Comparison of ENCODE assay signal across 1 cellular context in the genomic region with DNA sequence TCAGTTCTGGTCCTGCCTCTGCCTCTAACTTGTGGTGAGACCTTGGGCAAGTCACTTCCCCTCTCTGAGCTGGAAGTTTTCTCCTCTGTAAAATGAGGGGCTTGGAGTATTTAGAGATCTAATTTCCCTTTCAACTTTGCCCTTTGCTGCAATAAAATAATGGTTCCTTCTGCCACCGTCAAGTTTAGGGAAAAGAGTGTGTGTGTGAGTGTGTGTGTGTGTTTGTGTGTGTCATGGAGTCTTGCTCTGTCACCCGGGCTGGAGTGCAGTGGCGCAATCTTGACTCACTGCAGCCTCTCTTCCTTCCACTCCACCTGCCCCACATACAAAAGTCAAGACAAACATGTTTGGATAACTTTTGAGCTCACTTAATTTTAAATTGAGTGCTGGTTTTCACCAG.
A peak's percentile ranks its signal among the peaks of the same experiment; 100 is the strongest.
TF ChIP-seq lines count a peak whose summit lies in the region.

No MANE protein-coding gene starts in this region.

TF ChIP-seq in HepG2, 621 proteins besides CTCF, POLR2A, EP300 and RAD21 (continued from another document and continues in another):
- no peak; the same call in 1 of the 2 replicates for TF ChIP-seq ZNF713 (CRISPR knock-in tag; IDR thresholded peaks at IDR 0.05)
- TF ChIP-seq ZNF292 (CRISPR knock-in tag; IDR thresholded peaks at IDR 0.05; ENCODE audit: borderline replicate concordance, low read depth) = peak; percentile 84
- TF ChIP-seq ZNF501 (CRISPR knock-in tag; IDR thresholded peaks at IDR 0.05) = no peak
- TF ChIP-seq TGIF2 (CRISPR knock-in tag; IDR thresholded peaks at IDR 0.05) = peak; percentile 30; the same call in 1 of the 2 replicates
- TF ChIP-seq ARID3A (IDR thresholded peaks at IDR 0.05; ENCODE audit: low read depth, low read length) = no peak
- TF ChIP-seq ZFP37 (CRISPR knock-in tag; IDR thresholded peaks at IDR 0.05; ENCODE audit: borderline replicate concordance) = no peak
- no peak for TF ChIP-seq SRSF4 (IDR thresholded peaks at IDR 0.05; ENCODE audit: low read depth, low read length, poor library complexity, severe bottlenecking)
- TF ChIP-seq SMAD3 (CRISPR knock-in tag; IDR thresholded peaks at IDR 0.05) = no peak
- TF ChIP-seq ZNF230 (CRISPR knock-in tag; IDR thresholded peaks at IDR 0.05) = 0 out of 2 replicates have a peak, but pooled peaks have one; percentile 14
- TF ChIP-seq FOSL1 (CRISPR knock-in tag; IDR thresholded peaks at IDR 0.05; ENCODE audit: borderline replicate concordance) = no peak
- TF ChIP-seq, protein P1, sequence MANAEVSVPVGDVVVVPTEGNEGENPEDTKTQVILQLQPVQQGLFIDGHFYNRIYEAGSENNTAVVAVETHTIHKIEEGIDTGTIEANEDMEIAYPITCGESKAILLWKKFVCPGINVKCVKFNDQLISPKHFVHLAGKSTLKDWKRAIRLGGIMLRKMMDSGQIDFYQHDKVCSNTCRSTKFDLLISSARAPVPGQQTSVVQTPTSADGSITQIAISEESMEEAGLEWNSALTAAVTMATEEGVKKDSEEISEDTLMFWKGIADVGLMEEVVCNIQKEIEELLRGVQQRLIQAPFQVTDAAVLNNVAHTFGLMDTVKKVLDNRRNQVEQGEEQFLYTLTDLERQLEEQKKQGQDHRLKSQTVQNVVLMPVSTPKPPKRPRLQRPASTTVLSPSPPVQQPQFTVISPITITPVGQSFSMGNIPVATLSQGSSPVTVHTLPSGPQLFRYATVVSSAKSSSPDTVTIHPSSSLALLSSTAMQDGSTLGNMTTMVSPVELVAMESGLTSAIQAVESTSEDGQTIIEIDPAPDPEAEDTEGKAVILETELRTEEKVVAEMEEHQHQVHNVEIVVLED (CRISPR knock-in tag; IDR thresholded peaks at IDR 0.05; ENCODE audit: borderline replicate concordance) = no peak
- TF ChIP-seq ZNF790 (CRISPR knock-in tag; IDR thresholded peaks at IDR 0.05; ENCODE audit: borderline replicate concordance) = no peak
- TF ChIP-seq ZUFSP (CRISPR knock-in tag; IDR thresholded peaks at IDR 0.05; ENCODE audit: borderline replicate concordance) = no peak
- TF ChIP-seq ZNF317 (CRISPR knock-in tag; IDR thresholded peaks at IDR 0.05) = no peak
- no peak for TF ChIP-seq BRCA1 (CRISPR knock-in tag; IDR thresholded peaks at IDR 0.05)
- TF ChIP-seq, protein P2, sequence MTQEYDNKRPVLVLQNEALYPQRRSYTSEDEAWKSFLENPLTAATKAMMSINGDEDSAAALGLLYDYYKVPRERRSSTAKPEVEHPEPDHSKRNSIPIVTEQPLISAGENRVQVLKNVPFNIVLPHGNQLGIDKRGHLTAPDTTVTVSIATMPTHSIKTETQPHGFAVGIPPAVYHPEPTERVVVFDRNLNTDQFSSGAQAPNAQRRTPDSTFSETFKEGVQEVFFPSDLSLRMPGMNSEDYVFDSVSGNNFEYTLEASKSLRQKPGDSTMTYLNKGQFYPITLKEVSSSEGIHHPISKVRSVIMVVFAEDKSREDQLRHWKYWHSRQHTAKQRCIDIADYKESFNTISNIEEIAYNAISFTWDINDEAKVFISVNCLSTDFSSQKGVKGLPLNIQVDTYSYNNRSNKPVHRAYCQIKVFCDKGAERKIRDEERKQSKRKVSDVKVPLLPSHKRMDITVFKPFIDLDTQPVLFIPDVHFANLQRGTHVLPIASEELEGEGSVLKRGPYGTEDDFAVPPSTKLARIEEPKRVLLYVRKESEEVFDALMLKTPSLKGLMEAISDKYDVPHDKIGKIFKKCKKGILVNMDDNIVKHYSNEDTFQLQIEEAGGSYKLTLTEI (CRISPR knock-in tag; conservative IDR thresholded peaks at IDR 0.05) = no peak
- 0 out of 2 replicates have a peak, but pooled peaks have one; percentile 15 for TF ChIP-seq ZSCAN30 (CRISPR knock-in tag; IDR thresholded peaks at IDR 0.05)
- TF ChIP-seq, protein P3, sequence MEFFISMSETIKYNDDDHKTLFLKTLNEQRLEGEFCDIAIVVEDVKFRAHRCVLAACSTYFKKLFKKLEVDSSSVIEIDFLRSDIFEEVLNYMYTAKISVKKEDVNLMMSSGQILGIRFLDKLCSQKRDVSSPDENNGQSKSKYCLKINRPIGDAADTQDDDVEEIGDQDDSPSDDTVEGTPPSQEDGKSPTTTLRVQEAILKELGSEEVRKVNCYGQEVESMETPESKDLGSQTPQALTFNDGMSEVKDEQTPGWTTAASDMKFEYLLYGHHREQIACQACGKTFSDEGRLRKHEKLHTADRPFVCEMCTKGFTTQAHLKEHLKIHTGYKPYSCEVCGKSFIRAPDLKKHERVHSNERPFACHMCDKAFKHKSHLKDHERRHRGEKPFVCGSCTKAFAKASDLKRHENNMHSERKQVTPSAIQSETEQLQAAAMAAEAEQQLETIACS (CRISPR knock-in tag; IDR thresholded peaks at IDR 0.05) = no peak
- no peak for TF ChIP-seq ZSCAN9 (CRISPR knock-in tag; IDR thresholded peaks at IDR 0.05; ENCODE audit: borderline replicate concordance)
- TF ChIP-seq STAG1 (CRISPR knock-in tag; IDR thresholded peaks at IDR 0.05) = no peak
- no peak for TF ChIP-seq CBX1 (IDR thresholded peaks at IDR 0.05; ENCODE audit: low read depth)
- no peak for TF ChIP-seq BHLHE40 (IDR thresholded peaks at IDR 0.05; ENCODE audit: low read length)
- TF ChIP-seq, protein P4, sequence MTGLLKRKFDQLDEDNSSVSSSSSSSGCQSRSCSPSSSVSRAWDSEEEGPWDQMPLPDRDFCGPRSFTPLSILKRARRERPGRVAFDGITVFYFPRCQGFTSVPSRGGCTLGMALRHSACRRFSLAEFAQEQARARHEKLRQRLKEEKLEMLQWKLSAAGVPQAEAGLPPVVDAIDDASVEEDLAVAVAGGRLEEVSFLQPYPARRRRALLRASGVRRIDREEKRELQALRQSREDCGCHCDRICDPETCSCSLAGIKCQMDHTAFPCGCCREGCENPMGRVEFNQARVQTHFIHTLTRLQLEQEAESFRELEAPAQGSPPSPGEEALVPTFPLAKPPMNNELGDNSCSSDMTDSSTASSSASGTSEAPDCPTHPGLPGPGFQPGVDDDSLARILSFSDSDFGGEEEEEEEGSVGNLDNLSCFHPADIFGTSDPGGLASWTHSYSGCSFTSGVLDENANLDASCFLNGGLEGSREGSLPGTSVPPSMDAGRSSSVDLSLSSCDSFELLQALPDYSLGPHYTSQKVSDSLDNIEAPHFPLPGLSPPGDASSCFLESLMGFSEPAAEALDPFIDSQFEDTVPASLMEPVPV (CRISPR knock-in tag; IDR thresholded peaks at IDR 0.05) = no peak
- 0 out of 2 replicates have a peak, but pooled peaks have one; percentile 40 for TF ChIP-seq AHDC1 (CRISPR knock-in tag; IDR thresholded peaks at IDR 0.05; ENCODE audit: borderline replicate concordance)
- TF ChIP-seq ZNF556 (CRISPR knock-in tag; IDR thresholded peaks at IDR 0.05; ENCODE audit: borderline replicate concordance) = no peak
- TF ChIP-seq NFKB2 (CRISPR knock-in tag; IDR thresholded peaks at IDR 0.05; ENCODE audit: borderline replicate concordance) = no peak
- no peak for TF ChIP-seq NONO (IDR thresholded peaks at IDR 0.05)
- TF ChIP-seq NONO (CRISPR knock-in tag; conservative IDR thresholded peaks at IDR 0.05) = 0 out of 2 replicates have a peak, but pooled peaks have one; percentile 34
- no peak for TF ChIP-seq ZNF792 (CRISPR knock-in tag; IDR thresholded peaks at IDR 0.05)
- no peak for TF ChIP-seq MEIS1 (CRISPR knock-in tag; IDR thresholded peaks at IDR 0.05; ENCODE audit: borderline replicate concordance)
- no peak for TF ChIP-seq DNMT1 (CRISPR knock-in tag; IDR thresholded peaks at IDR 0.05)
- TF ChIP-seq SETDB1 (CRISPR knock-in tag; IDR thresholded peaks at IDR 0.05; ENCODE audit: borderline replicate concordance) = no peak
- TF ChIP-seq MLX (CRISPR knock-in tag; IDR thresholded peaks at IDR 0.05) = 0 out of 2 replicates have a peak, but pooled peaks have one; percentile 13
- TF ChIP-seq TAF15 (IDR thresholded peaks at IDR 0.05; ENCODE audit: low read depth, low read length, poor library complexity, severe bottlenecking) = no peak
- TF ChIP-seq ZNF552 (CRISPR knock-in tag; IDR thresholded peaks at IDR 0.05; ENCODE audit: borderline replicate concordance) = no peak
- TF ChIP-seq, protein P5, sequence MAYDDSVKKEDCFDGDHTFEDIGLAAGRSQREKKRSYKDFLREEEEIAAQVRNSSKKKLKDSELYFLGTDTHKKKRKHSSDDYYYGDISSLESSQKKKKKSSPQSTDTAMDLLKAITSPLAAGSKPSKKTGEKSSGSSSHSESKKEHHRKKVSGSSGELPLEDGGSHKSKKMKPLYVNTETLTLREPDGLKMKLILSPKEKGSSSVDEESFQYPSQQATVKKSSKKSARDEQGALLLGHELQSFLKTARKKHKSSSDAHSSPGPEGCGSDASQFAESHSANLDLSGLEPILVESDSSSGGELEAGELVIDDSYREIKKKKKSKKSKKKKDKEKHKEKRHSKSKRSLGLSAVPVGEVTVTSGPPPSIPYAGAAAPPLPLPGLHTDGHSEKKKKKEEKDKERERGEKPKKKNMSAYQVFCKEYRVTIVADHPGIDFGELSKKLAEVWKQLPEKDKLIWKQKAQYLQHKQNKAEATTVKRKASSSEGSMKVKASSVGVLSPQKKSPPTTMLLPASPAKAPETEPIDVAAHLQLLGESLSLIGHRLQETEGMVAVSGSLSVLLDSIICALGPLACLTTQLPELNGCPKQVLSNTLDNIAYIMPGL (CRISPR knock-in tag; IDR thresholded peaks at IDR 0.05; ENCODE audit: borderline replicate concordance in 1 of 2, low read depth in 1 of 2) = no peak; a peak in 1 of 4 replicates
- TF ChIP-seq ZNF619 (CRISPR knock-in tag; IDR thresholded peaks at IDR 0.05) = no peak
- peak; percentile 6; the same call in 1 of the 2 replicates for TF ChIP-seq HNF4G (IDR thresholded peaks at IDR 0.05; ENCODE audit: borderline replicate concordance, low read depth, low read length)
- TF ChIP-seq HNF4G (CRISPR knock-in tag; IDR thresholded peaks at IDR 0.05; ENCODE audit: borderline replicate concordance, low read depth) = 0 out of 2 replicates have a peak, but pooled peaks have one; percentile 28
- 0 out of 2 replicates have a peak, but pooled peaks have one; percentile 75 for TF ChIP-seq ZBTB3 (CRISPR knock-in tag; IDR thresholded peaks at IDR 0.05; ENCODE audit: borderline replicate concordance, low read depth)
- no peak; the same call in 1 of the 2 replicates for TF ChIP-seq SP5 (CRISPR knock-in tag; IDR thresholded peaks at IDR 0.05; ENCODE audit: borderline replicate concordance, low read depth)
- no peak for TF ChIP-seq SATB2 (CRISPR knock-in tag; IDR thresholded peaks at IDR 0.05)
- TF ChIP-seq MIER3 (CRISPR knock-in tag; IDR thresholded peaks at IDR 0.05; ENCODE audit: borderline replicate concordance) = 0 out of 2 replicates have a peak, but pooled peaks have one; percentile 44
- TF ChIP-seq ZNF121 (CRISPR knock-in tag; IDR thresholded peaks at IDR 0.05) = no peak
